15 cellular contexts compared by ENCODE assay signal in the genomic region with DNA sequence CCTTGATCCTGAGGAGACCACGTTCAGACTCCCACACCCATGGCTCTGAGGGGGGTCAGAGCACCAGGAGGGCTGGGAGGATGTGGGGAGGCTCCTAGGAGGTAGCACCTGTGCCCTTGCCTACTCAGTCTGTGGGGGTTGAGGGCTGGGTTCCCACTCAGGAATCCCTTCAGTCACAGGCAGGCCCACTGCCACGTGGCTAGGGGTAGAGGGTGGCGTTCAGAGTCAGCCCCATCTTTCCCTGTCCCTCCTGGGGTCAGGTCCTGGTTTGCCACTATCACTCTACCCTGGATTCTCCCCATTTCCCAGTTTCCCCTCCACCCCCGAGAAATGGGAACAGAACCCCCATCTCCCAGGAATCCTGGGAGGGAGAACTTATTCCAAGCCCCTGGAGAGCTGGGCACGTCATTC.
"Had no signal": no experiment of that assay in that cellular context is flagged by ENCODE, and none has a peak within 500 bp of the region (broad histone marks: within the 10 kb centered on the region; RNA-seq: fewer than 3 reads in every experiment).

No MANE protein-coding gene starts in this region.

- DNase-seq: activated CD4-positive, alpha-beta T cell treated with anti-CD3 and anti-CD28 coated beads for 1 hour; activated CD8-positive, alpha-beta memory T cell treated with anti-CD3 and anti-CD28 coated beads, Interleukin-2, amount 50 U/mL, for 48 hours; activated naive CD4-positive, alpha-beta T cell treated with Interleukin-2 at 50 U/mL for 16 hours; activated naive CD8-positive, alpha-beta T cell treated with anti-CD3 and anti-CD28 coated beads for 36 hours; activated T-cell treated with anti-CD3 and anti-CD28 coated beads, Interleukin-2, amount 50 U/mL, for 48 hours; esophagus squamous epithelium; gastrocnemius medialis; naive thymus-derived CD4-positive, alpha-beta T cell; stimulated activated CD4-positive, alpha-beta T cell treated with anti-CD3 and anti-CD28 coated beads, Interleukin-4, amount 100 ng/mL, for 24 hours; stimulated activated naive CD4-positive, alpha-beta T cell treated with Interleukin-2 at 50 U/mL for 16 hours; T-helper 1 cell; thyroid gland had no signal

- H3K27me3 ChIP-seq: thyroid gland had no signal

- H3K9me3 ChIP-seq: thyroid gland had no signal

- H3K27ac ChIP-seq: esophagus squamous epithelium, gastrocnemius medialis, thyroid gland had no signal

- ATAC-seq: gastrocnemius medialis; naive thymus-derived CD4-positive, alpha-beta T cell had no signal

- H3K4me3 ChIP-seq: esophagus squamous epithelium, gastrocnemius medialis, thyroid gland had no signal

- H3K4me1 ChIP-seq: gastrocnemius medialis had no signal

- H3K36me3 ChIP-seq: esophagus squamous epithelium, gastrocnemius medialis, thyroid gland had no signal

- FAIRE-seq: colon, islet of Langerhans, TTC549 had no signal
